ENCODE assay signal across 1 cellular context in genomic region chr21:31299291-31300147, GRCh38.
TF ChIP-seq lines count a peak whose summit lies in the region.

No MANE protein-coding gene starts in this region.

TF ChIP-seq in GM12878, 131 proteins besides CTCF, POLR2A, EP300 and RAD21 (continued from another document):
- TF ChIP-seq, protein P1, sequence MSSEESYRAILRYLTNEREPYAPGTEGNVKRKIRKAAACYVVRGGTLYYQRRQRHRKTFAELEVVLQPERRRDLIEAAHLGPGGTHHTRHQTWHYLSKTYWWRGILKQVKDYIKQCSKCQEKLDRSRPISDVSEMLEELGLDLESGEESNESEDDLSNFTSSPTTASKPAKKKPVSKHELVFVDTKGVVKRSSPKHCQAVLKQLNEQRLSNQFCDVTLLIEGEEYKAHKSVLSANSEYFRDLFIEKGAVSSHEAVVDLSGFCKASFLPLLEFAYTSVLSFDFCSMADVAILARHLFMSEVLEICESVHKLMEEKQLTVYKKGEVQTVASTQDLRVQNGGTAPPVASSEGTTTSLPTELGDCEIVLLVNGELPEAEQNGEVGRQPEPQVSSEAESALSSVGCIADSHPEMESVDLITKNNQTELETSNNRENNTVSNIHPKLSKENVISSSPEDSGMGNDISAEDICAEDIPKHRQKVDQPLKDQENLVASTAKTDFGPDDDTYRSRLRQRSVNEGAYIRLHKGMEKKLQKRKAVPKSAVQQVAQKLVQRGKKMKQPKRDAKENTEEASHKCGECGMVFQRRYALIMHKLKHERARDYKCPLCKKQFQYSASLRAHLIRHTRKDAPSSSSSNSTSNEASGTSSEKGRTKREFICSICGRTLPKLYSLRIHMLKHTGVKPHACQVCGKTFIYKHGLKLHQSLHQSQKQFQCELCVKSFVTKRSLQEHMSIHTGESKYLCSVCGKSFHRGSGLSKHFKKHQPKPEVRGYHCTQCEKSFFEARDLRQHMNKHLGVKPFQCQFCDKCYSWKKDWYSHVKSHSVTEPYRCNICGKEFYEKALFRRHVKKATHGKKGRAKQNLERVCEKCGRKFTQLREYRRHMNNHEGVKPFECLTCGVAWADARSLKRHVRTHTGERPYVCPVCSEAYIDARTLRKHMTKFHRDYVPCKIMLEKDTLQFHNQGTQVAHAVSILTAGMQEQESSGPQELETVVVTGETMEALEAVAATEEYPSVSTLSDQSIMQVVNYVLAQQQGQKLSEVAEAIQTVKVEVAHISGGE (CRISPR knock-in tag; IDR thresholded peaks at IDR 0.05) = no peak
- peak; percentile 91 for TF ChIP-seq MTA2 (IDR thresholded peaks at IDR 0.05; ENCODE audit: low read depth)
- TF ChIP-seq BHLHE40 (IDR thresholded peaks at IDR 0.05; ENCODE audit: borderline replicate concordance in 1 of 2, low read depth in 2 of 2, low read length in 1 of 2) = peak in 1 of 2 experiments; percentile 58; a peak in 1 of 4 replicates
- no peak for TF ChIP-seq CEBPB (IDR thresholded peaks at IDR 0.05; ENCODE audit: borderline replicate concordance in 1 of 2, low read depth in 2 of 2, low read length in 2 of 2)
- TF ChIP-seq, protein P2, sequence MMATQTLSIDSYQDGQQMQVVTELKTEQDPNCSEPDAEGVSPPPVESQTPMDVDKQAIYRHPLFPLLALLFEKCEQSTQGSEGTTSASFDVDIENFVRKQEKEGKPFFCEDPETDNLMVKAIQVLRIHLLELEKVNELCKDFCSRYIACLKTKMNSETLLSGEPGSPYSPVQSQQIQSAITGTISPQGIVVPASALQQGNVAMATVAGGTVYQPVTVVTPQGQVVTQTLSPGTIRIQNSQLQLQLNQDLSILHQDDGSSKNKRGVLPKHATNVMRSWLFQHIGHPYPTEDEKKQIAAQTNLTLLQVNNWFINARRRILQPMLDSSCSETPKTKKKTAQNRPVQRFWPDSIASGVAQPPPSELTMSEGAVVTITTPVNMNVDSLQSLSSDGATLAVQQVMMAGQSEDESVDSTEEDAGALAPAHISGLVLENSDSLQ (IDR thresholded peaks at IDR 0.05) = peak; percentile 14; the same call in 1 of the 2 replicates
- TF ChIP-seq SMARCA5 (IDR thresholded peaks at IDR 0.05) = peak; percentile 35; the same call in 1 of the 2 replicates
- TF ChIP-seq ZNF24 (IDR thresholded peaks at IDR 0.05) = no peak
- TF ChIP-seq SREBF1 (IDR thresholded peaks at IDR 0.05; ENCODE audit: low read length) = peak; percentile 51; the same call in 1 of the 2 replicates
- TF ChIP-seq, protein P3, sequence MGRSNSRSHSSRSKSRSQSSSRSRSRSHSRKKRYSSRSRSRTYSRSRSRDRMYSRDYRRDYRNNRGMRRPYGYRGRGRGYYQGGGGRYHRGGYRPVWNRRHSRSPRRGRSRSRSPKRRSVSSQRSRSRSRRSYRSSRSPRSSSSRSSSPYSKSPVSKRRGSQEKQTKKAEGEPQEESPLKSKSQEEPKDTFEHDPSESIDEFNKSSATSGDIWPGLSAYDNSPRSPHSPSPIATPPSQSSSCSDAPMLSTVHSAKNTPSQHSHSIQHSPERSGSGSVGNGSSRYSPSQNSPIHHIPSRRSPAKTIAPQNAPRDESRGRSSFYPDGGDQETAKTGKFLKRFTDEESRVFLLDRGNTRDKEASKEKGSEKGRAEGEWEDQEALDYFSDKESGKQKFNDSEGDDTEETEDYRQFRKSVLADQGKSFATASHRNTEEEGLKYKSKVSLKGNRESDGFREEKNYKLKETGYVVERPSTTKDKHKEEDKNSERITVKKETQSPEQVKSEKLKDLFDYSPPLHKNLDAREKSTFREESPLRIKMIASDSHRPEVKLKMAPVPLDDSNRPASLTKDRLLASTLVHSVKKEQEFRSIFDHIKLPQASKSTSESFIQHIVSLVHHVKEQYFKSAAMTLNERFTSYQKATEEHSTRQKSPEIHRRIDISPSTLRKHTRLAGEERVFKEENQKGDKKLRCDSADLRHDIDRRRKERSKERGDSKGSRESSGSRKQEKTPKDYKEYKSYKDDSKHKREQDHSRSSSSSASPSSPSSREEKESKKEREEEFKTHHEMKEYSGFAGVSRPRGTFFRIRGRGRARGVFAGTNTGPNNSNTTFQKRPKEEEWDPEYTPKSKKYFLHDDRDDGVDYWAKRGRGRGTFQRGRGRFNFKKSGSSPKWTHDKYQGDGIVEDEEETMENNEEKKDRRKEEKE (IDR thresholded peaks at IDR 0.05) = no peak
- no peak for TF ChIP-seq TCF3 (IDR thresholded peaks at IDR 0.05; ENCODE audit: borderline replicate concordance, insufficient read depth, low read depth, low read length)
- no peak for TF ChIP-seq SUPT20H (IDR thresholded peaks at IDR 0.05; ENCODE audit: borderline replicate concordance, control insufficient read depth, low read depth, low read length)
- TF ChIP-seq RELA (IDR thresholded peaks at IDR 0.05; ENCODE audit: borderline replicate concordance, partially characterized antibody) = peak; percentile 31
- peak; percentile 42; the same call in 1 of the 2 replicates for TF ChIP-seq BCL11A (IDR thresholded peaks at IDR 0.05; ENCODE audit: low read depth, low read length)
- peak; percentile 65 for TF ChIP-seq RELB (IDR thresholded peaks at IDR 0.05; ENCODE audit: low read depth)
- no peak for TF ChIP-seq CREM (IDR thresholded peaks at IDR 0.05; ENCODE audit: low read depth)
- peak; percentile 84 for TF ChIP-seq SKIL (IDR thresholded peaks at IDR 0.05; ENCODE audit: low read depth, poor library complexity, severe bottlenecking)
- TF ChIP-seq, protein P4, sequence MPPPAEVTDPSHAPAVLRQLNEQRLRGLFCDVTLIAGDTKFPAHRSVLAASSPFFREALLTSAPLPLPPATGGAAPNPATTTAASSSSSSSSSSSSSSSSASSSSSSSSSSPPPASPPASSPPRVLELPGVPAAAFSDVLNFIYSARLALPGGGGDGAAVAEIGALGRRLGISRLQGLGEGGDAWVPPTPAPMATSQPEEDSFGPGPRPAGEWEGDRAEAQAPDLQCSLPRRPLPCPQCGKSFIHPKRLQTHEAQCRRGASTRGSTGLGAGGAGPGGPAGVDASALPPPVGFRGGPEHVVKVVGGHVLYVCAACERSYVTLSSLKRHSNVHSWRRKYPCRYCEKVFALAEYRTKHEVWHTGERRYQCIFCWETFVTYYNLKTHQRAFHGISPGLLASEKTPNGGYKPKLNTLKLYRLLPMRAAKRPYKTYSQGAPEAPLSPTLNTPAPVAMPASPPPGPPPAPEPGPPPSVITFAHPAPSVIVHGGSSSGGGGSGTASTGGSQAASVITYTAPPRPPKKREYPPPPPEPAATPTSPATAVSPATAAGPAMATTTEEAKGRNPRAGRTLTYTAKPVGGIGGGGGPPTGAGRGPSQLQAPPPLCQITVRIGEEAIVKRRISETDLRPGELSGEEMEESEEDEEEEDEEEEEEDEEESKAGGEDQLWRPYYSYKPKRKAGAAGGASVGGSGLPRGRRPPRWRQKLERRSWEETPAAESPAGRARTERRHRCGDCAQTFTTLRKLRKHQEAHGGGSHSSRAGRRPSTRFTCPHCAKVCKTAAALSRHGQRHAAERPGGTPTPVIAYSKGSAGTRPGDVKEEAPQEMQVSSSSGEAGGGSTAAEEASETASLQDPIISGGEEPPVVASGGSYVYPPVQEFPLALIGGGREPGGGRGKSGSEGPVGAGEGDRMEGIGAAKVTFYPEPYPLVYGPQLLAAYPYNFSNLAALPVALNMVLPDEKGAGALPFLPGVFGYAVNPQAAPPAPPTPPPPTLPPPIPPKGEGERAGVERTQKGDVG (CRISPR knock-in tag; IDR thresholded peaks at IDR 0.05) = no peak
- no peak for TF ChIP-seq IRF3 (IDR thresholded peaks at IDR 0.05)
- TF ChIP-seq, protein P5, sequence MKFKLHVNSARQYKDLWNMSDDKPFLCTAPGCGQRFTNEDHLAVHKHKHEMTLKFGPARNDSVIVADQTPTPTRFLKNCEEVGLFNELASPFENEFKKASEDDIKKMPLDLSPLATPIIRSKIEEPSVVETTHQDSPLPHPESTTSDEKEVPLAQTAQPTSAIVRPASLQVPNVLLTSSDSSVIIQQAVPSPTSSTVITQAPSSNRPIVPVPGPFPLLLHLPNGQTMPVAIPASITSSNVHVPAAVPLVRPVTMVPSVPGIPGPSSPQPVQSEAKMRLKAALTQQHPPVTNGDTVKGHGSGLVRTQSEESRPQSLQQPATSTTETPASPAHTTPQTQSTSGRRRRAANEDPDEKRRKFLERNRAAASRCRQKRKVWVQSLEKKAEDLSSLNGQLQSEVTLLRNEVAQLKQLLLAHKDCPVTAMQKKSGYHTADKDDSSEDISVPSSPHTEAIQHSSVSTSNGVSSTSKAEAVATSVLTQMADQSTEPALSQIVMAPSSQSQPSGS (IDR thresholded peaks at IDR 0.05; ENCODE audit: low read length) = no peak
- no peak for TF ChIP-seq PAX8 (IDR thresholded peaks at IDR 0.05)
- no peak for TF ChIP-seq JUNB (IDR thresholded peaks at IDR 0.05)
- peak; percentile 41 to 62; a peak in 2 of 4 replicates for TF ChIP-seq IKZF2 (IDR thresholded peaks at IDR 0.05)
- TF ChIP-seq ETV6 (conservative IDR thresholded peaks at IDR 0.05 in 1 of 2, IDR thresholded peaks at IDR 0.05 in 1 of 2; ENCODE audit: borderline replicate concordance in 1 of 2, low read depth in 1 of 2) = no peak
- TF ChIP-seq, protein P6, sequence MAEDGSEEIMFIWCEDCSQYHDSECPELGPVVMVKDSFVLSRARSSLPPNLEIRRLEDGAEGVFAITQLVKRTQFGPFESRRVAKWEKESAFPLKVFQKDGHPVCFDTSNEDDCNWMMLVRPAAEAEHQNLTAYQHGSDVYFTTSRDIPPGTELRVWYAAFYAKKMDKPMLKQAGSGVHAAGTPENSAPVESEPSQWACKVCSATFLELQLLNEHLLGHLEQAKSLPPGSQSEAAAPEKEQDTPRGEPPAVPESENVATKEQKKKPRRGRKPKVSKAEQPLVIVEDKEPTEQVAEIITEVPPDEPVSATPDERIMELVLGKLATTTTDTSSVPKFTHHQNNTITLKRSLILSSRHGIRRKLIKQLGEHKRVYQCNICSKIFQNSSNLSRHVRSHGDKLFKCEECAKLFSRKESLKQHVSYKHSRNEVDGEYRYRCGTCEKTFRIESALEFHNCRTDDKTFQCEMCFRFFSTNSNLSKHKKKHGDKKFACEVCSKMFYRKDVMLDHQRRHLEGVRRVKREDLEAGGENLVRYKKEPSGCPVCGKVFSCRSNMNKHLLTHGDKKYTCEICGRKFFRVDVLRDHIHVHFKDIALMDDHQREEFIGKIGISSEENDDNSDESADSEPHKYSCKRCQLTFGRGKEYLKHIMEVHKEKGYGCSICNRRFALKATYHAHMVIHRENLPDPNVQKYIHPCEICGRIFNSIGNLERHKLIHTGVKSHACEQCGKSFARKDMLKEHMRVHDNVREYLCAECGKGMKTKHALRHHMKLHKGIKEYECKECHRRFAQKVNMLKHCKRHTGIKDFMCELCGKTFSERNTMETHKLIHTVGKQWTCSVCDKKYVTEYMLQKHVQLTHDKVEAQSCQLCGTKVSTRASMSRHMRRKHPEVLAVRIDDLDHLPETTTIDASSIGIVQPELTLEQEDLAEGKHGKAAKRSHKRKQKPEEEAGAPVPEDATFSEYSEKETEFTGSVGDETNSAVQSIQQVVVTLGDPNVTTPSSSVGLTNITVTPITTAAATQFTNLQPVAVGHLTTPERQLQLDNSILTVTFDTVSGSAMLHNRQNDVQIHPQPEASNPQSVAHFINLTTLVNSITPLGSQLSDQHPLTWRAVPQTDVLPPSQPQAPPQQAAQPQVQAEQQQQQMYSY (CRISPR knock-in tag; IDR thresholded peaks at IDR 0.05) = no peak
